ENCODE assay signal across 26 cellular contexts in the genomic region with DNA sequence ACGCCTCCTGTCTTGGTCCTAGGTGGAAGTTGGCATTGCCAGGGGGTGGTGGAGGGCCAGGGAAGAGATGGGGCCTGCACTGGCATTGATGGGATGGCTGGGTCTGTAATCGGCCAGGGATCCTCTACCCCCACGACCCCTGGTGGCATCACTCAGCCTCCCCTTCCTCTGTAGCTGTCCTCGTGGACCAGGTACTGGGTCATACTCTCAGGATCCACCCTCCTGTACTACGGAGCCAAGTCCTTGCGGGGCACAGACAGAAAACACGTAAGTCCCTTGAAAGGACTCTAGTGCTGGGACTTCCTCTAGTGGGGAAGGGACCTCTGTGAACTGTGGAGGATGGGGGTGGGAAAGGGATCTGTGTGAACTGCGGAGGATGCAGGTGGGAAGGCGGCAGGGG.
"Had no signal": no experiment of that assay in that cellular context is flagged by ENCODE, and none has a peak within 500 bp of the region (broad histone marks: within the 10 kb centered on the region; RNA-seq: fewer than 3 reads in every experiment).

No MANE protein-coding gene starts in this region.

- H3K36me3 Mint-ChIP-seq: mesothelial cell of epicardium; naive B cell; natural killer cell; stimulated activated effector memory CD8-positive, alpha-beta T cell treated with anti-CD3 and anti-CD28 coated beads, Interleukin-12 subunit alpha, Interleukin-12 subunit beta, amount 100 ng/mL, for 72 hours had no signal

- H3K36me3 ChIP-seq: left ventricle myocardium inferior, pancreas, prostate gland, spleen, suprapubic skin, thoracic aorta, tibial artery, uterus had no signal

- H3K27ac Mint-ChIP-seq: immature natural killer cell; mesothelial cell of epicardium; natural killer cell; stimulated activated effector memory CD8-positive, alpha-beta T cell treated with anti-CD3 and anti-CD28 coated beads, Interleukin-12 subunit alpha, Interleukin-12 subunit beta, amount 100 ng/mL, for 72 hours; stimulated activated naive CD8-positive, alpha-beta T cell treated with anti-CD3 and anti-CD28 coated beads, Interleukin-15, Interleukin-2, amounts not matched to agents 100 ng/mL and 50 ng/mL, for 24 hours had no signal

- H3K4me3 Mint-ChIP-seq: immature natural killer cell; mesothelial cell of epicardium; naive B cell; natural killer cell; stimulated activated effector memory CD8-positive, alpha-beta T cell treated with anti-CD3 and anti-CD28 coated beads, Interleukin-12 subunit alpha, Interleukin-12 subunit beta, amount 100 ng/mL, for 72 hours; stimulated activated naive CD8-positive, alpha-beta T cell treated with anti-CD3 and anti-CD28 coated beads, Interleukin-15, Interleukin-2, amounts not matched to agents 100 ng/mL and 50 ng/mL, for 24 hours had no signal

- H3K27me3 ChIP-seq: pancreas, spleen, suprapubic skin, tibial artery, uterus had no signal

- H3K4me1 Mint-ChIP-seq: immature natural killer cell, natural killer cell had no signal

- ATAC-seq: natural killer cell; pancreas; right cardiac atrium; sciatic nerve; stimulated activated effector memory CD8-positive, alpha-beta T cell treated with anti-CD3 and anti-CD28 coated beads, Interleukin-12 subunit alpha, Interleukin-12 subunit beta, amount 100 ng/mL, for 72 hours had no signal

- H3K27me3 Mint-ChIP-seq: naive B cell; stimulated activated naive CD8-positive, alpha-beta T cell treated with anti-CD3 and anti-CD28 coated beads, Interleukin-15, Interleukin-2, amounts not matched to agents 100 ng/mL and 50 ng/mL, for 24 hours had no signal

- H3K9me3 ChIP-seq: left ventricle myocardium inferior, pancreas, prostate gland, spleen, suprapubic skin, thoracic aorta, tibial artery, uterus had no signal

- H3K9me3 Mint-ChIP-seq: immature natural killer cell; mesothelial cell of epicardium; naive B cell; natural killer cell; stimulated activated effector memory CD8-positive, alpha-beta T cell treated with anti-CD3 and anti-CD28 coated beads, Interleukin-12 subunit alpha, Interleukin-12 subunit beta, amount 100 ng/mL, for 72 hours; stimulated activated naive CD8-positive, alpha-beta T cell treated with anti-CD3 and anti-CD28 coated beads, Interleukin-15, Interleukin-2, amounts not matched to agents 100 ng/mL and 50 ng/mL, for 24 hours had no signal

- H3K27ac ChIP-seq: left ventricle myocardium inferior, pancreas, prostate gland, spleen, suprapubic skin, thoracic aorta, tibial artery, uterus had no signal

- H3K4me3 ChIP-seq: left ventricle myocardium inferior, lung, pancreas, prostate gland, spleen, suprapubic skin, thoracic aorta, tibial artery, uterus had no signal

- H3K4me1 ChIP-seq: pancreas, prostate gland, spleen, tibial artery, uterus had no signal

- DNase-seq: hypothalamus; immature natural killer cell; left ventricle myocardium inferior; mesendoderm; naive B cell; natural killer cell; nucleus accumbens; posterior cingulate gyrus; retina; small intestine; spleen; stimulated activated CD4-positive, alpha-beta T cell treated with anti-CD3 and anti-CD28 coated beads, Interleukin-4, amount 100 ng/mL, for 24 hours; stimulated activated naive CD4-positive, alpha-beta T cell; trophoblast cell had no signal
